In genomic region chr19:12884202-12884601, GRCh38 we compare ENCODE assay signal across 22 cellular contexts. TPM values are rescaled to one million over a fixed set of nuclear protein-coding genes. Genes with fewer than 3 reads are reported as not detected.
DNase-seq lines count a peak whose midpoint lies in the region; ATAC-seq and TF ChIP-seq lines count a peak whose summit lies in the region.
"Had no signal": no experiment of that assay in that cellular context is flagged by ENCODE, and none has a peak within 500 bp of the region (broad histone marks: within the 10 kb centered on the region; RNA-seq: fewer than 3 reads in every experiment).

No MANE protein-coding gene starts in this region.

- H4K20me1 ChIP-seq in OCI-LY7 (ENCODE audit: insufficient read depth, low read length), result no peaks in the 10 kb centered on the region

- no peak for TF ChIP-seq CTCF in OCI-LY7 (conservative IDR thresholded peaks at IDR 0.05; ENCODE audit: low read length)
- TF ChIP-seq CTCF in endodermal cell (conservative IDR thresholded peaks at IDR 0.05), result no peak

- no peak for DNase-seq in activated T-cell treated with anti-CD3 and anti-CD28 coated beads, Interleukin-2, amount 50 U/mL, for 72 hours
- no peak for DNase-seq in activated T-cell treated with anti-CD3 and anti-CD28 coated beads, Interleukin-2, amount 50 U/mL, for 4 hours
- no peak for DNase-seq in OCI-LY7 (ENCODE audit: low spot score)
- no peak for DNase-seq in endodermal cell
- DNase-seq in stimulated activated CD8-positive, alpha-beta memory T cell treated with anti-CD3 and anti-CD28 coated beads, Interleukin-4, amount 100 ng/mL, for 48 hours, result peak; percentile 26
- no peak for DNase-seq in iPS-NIHi7 (ENCODE audit: extremely low spot score)
- DNase-seq: activated naive CD4-positive, alpha-beta T cell treated with anti-CD3 and anti-CD28 coated beads, Interleukin-2, amount 50 U/mL, for 16 hours; foreskin keratinocyte; left colon; midbrain; NCI-H1092; NCI-H2081; NCI-H446 treated with DMSO at 0.1 percent for 48 hours; Right ventricle myocardium superior; stimulated activated CD4-positive, alpha-beta T cell treated with anti-CD3 and anti-CD28 coated beads, Interleukin-1b, Interleukin-23, amount 100 ng/mL, for 48 hours had no signal

- no peak overlapping the region for H3K4me3 ChIP-seq in OCI-LY7 (ENCODE audit: low read depth, low read length, poor library complexity, severe bottlenecking)
- H3K4me3 ChIP-seq in endodermal cell (ENCODE audit: low read length), result peak overlapping the region; percentile 77

- no peaks in the 10 kb centered on the region for H3K9me2 ChIP-seq in OCI-LY7 (ENCODE audit: insufficient read depth, low read length)

- CTCF ChIA-PET in OCI-LY7 (lab: Charles Lee; ENCODE audit: unreplicated experiment), result no interaction called here

- no peak overlapping the region for H3K27ac Mint-ChIP-seq in activated T-cell treated with anti-CD3 and anti-CD28 coated beads, Interleukin-2, amount 50 U/mL, for 72 hours
- H3K27ac Mint-ChIP-seq in endodermal cell, result no peak overlapping the region

- H3K27ac ChIP-seq in OCI-LY7 (ENCODE audit: low read depth, low read length, poor library complexity, severe bottlenecking) (no peak overlapping the region), endodermal cell (ENCODE audit: low read depth, low read length) (no peak overlapping the region)
- H3K27ac ChIP-seq: epithelial cell of prostate, foreskin keratinocyte had no signal

- peaks cover 46% of the 10 kb centered on the region for H3K4me1 Mint-ChIP-seq in activated T-cell treated with anti-CD3 and anti-CD28 coated beads, Interleukin-2, amount 50 U/mL, for 72 hours (ENCODE audit: low read depth)
- H3K4me1 Mint-ChIP-seq in activated T-cell treated with anti-CD3 and anti-CD28 coated beads, Interleukin-2, amount 50 U/mL, for 4 hours (ENCODE audit: low read depth), result peaks cover 25% of the 10 kb centered on the region
- H3K4me1 Mint-ChIP-seq in endodermal cell, result peaks cover 10% of the 10 kb centered on the region

- no peaks in the 10 kb centered on the region for H3K79me2 ChIP-seq in OCI-LY7 (ENCODE audit: insufficient read depth, low read depth, low read length)

- no peak for ATAC-seq in activated T-cell treated with anti-CD3 and anti-CD28 coated beads, Interleukin-2, amount 50 U/mL, for 72 hours (replicated peaks in 1 of 2)
- no peak for ATAC-seq in activated T-cell treated with anti-CD3 and anti-CD28 coated beads, Interleukin-2, amount 50 U/mL, for 4 hours
- ATAC-seq in HG03159 (IDR thresholded peaks at IDR 0.05; ENCODE audit: unreplicated experiment) (no peak), GM21390 (IDR thresholded peaks at IDR 0.05; ENCODE audit: unreplicated experiment) (no peak)
- ATAC-seq: HCT116, sciatic nerve had no signal

- peak overlapping the region; percentile 93 to 97 for H3K4me3 Mint-ChIP-seq in activated T-cell treated with anti-CD3 and anti-CD28 coated beads, Interleukin-2, amount 50 U/mL, for 72 hours
- no peak overlapping the region for H3K4me3 Mint-ChIP-seq in activated T-cell treated with anti-CD3 and anti-CD28 coated beads, Interleukin-2, amount 50 U/mL, for 4 hours
- no peak overlapping the region for H3K4me3 Mint-ChIP-seq in endodermal cell

- intact Hi-C loops in OCI-LY7 (cut with micrococcal nuclease; ENCODE audit: unreplicated experiment), result no loop called here

- H3K9ac ChIP-seq in endodermal cell (ENCODE audit: extremely low read depth, low read length, poor library complexity, severe bottlenecking), result no peak overlapping the region

- H3K27me3 Mint-ChIP-seq in activated T-cell treated with anti-CD3 and anti-CD28 coated beads, Interleukin-2, amount 50 U/mL, for 72 hours (ENCODE audit: low read depth), result no peaks in the 10 kb centered on the region
- H3K27me3 Mint-ChIP-seq in activated T-cell treated with anti-CD3 and anti-CD28 coated beads, Interleukin-2, amount 50 U/mL, for 4 hours (ENCODE audit: low read depth), result no peaks in the 10 kb centered on the region
- peaks cover 40% of the 10 kb centered on the region for H3K27me3 Mint-ChIP-seq in endodermal cell (ENCODE audit: insufficient read depth)

- H3K9me3 Mint-ChIP-seq in activated T-cell treated with anti-CD3 and anti-CD28 coated beads, Interleukin-2, amount 50 U/mL, for 72 hours, result peaks cover 0 to 2% of the 10 kb centered on the region in 2 donors
- H3K9me3 Mint-ChIP-seq in activated T-cell treated with anti-CD3 and anti-CD28 coated beads, Interleukin-2, amount 50 U/mL, for 4 hours, result no peaks in the 10 kb centered on the region
- H3K9me3 Mint-ChIP-seq in endodermal cell, result peaks cover 26% of the 10 kb centered on the region

- peaks cover 11% of the 10 kb centered on the region for H3K9me3 ChIP-seq in OCI-LY7 (ENCODE audit: low read length)
- H3K9me3 ChIP-seq in endodermal cell (ENCODE audit: control insufficient read depth, low read length), result peaks cover 18% of the 10 kb centered on the region

- H3K27me3 ChIP-seq in endodermal cell (ENCODE audit: control insufficient read depth, insufficient read depth, low read length, poor library complexity, severe bottlenecking), result peaks cover 37% of the 10 kb centered on the region
- H3K27me3 ChIP-seq: foreskin keratinocyte had no signal

- 0 out of 2 replicates have a peak overlapping the region, but pooled peaks have one; percentile 67 for H3K4me2 ChIP-seq in OCI-LY7 (ENCODE audit: low read length)

- POLR2A ChIA-PET in OCI-LY7 (lab: Charles Lee), result no interaction called here

- WGBS in endodermal cell (ENCODE audit: insufficient coverage in 1 of 2, insufficient read length in 1 of 2), 2 experiments, result 91 to 96% methylated on average over 2 to 3 of the region's 3 CpGs

- H3K36me3 ChIP-seq in OCI-LY7 (ENCODE audit: insufficient read depth, low read length) (no peaks in the 10 kb centered on the region), endodermal cell (ENCODE audit: control insufficient read depth, insufficient read depth, low read length) (no peaks in the 10 kb centered on the region)

- H3K4me1 ChIP-seq in OCI-LY7 (ENCODE audit: insufficient read depth, low read length, poor library complexity, severe bottlenecking) (peaks cover 26% of the 10 kb centered on the region), endodermal cell (ENCODE audit: control insufficient read depth, insufficient read depth, low read length) (no peaks in the 10 kb centered on the region)
- H3K4me1 ChIP-seq: foreskin keratinocyte had no signal

- no TSS peak for BruUV-seq in OCI-LY7 (replicated peaks; lab: Mats Ljungman, UMichigan)

- H2AFZ ChIP-seq in OCI-LY7 (ENCODE audit: low read length), result no peak overlapping the region

- peaks cover 1 to 5% of the 10 kb centered on the region in 2 donors for H3K36me3 Mint-ChIP-seq in activated T-cell treated with anti-CD3 and anti-CD28 coated beads, Interleukin-2, amount 50 U/mL, for 72 hours (ENCODE audit: insufficient read depth in 2 of 2)
- H3K36me3 Mint-ChIP-seq in activated T-cell treated with anti-CD3 and anti-CD28 coated beads, Interleukin-2, amount 50 U/mL, for 4 hours (ENCODE audit: insufficient read depth), result no peaks in the 10 kb centered on the region
- H3K36me3 Mint-ChIP-seq in endodermal cell (ENCODE audit: low read depth), result no peaks in the 10 kb centered on the region

RNA-seq across cellular contexts. Expression of gene KLF1, which starts 2.8 kb away (rescaled TPM):
- total RNA-seq in activated T-cell treated with anti-CD3 and anti-CD28 coated beads, Interleukin-2, amount 50 U/mL, for 72 hours, result under 1 TPM; 0.19 to 0.58 TPM
- total RNA-seq in activated T-cell treated with anti-CD3 and anti-CD28 coated beads, Interleukin-2, amount 50 U/mL, for 4 hours, result under 1 TPM; 0.55 to 0.92 (median 0.68) TPM
- 0.16 and 0.28 TPM in 2 replicates for total RNA-seq in OCI-LY7 (2014; rRNA removed; shearing (Covaris generic))
- total RNA-seq in OCI-LY7 (2022) (not detected in 2 replicates), endodermal cell (1 to 10 TPM in 1 of 2 donors, under 1 TPM in 1; 0.91 to 1.0 TPM)
- 0.14 TPM for polyA plus RNA-seq in endodermal cell (2013, experiment 1 of 2)
- not detected for polyA plus RNA-seq in endodermal cell (2013, experiment 2 of 2)
- total RNA-seq: Daoy, left colon, Right ventricle myocardium superior had no signal

RNA-seq across cellular contexts. Expression of gene DNASE2, which starts 3.0 kb away (rescaled TPM):
- 10 to 100 TPM; 34.5 to 39.1 TPM for total RNA-seq in activated T-cell treated with anti-CD3 and anti-CD28 coated beads, Interleukin-2, amount 50 U/mL, for 72 hours
- 10 to 100 TPM; 14.3 to 19.5 (median 15.9) TPM for total RNA-seq in activated T-cell treated with anti-CD3 and anti-CD28 coated beads, Interleukin-2, amount 50 U/mL, for 4 hours
- 28.3 and 32.4 TPM in 2 replicates for total RNA-seq in OCI-LY7 (2014; rRNA removed; shearing (Covaris generic))
- total RNA-seq in OCI-LY7 (2022) (32.8 and 33.7 TPM in 2 replicates), endodermal cell (10 to 100 TPM; 20.8 to 32.3 TPM)
- 20.7 TPM for polyA plus RNA-seq in endodermal cell (2013, experiment 1 of 2)
- polyA plus RNA-seq in endodermal cell (2013, experiment 2 of 2), result 17.0 TPM

RNA-seq across cellular contexts. Expression of gene GCDH, which starts 6.8 kb away (rescaled TPM):
- total RNA-seq in activated T-cell treated with anti-CD3 and anti-CD28 coated beads, Interleukin-2, amount 50 U/mL, for 72 hours, result 10 to 100 TPM; 23.2 to 25.1 TPM
- 10 to 100 TPM; 60.1 to 85.8 (median 72.8) TPM for total RNA-seq in activated T-cell treated with anti-CD3 and anti-CD28 coated beads, Interleukin-2, amount 50 U/mL, for 4 hours
- total RNA-seq in OCI-LY7 (2014; rRNA removed; shearing (Covaris generic)), result 31.5 and 40.7 TPM in 2 replicates
- total RNA-seq in OCI-LY7 (2022), result 43.8 and 48.7 TPM in 2 replicates
- 10 to 100 TPM; 58.1 to 62.9 TPM for total RNA-seq in endodermal cell
- 30.6 TPM for polyA plus RNA-seq in endodermal cell (2013, experiment 1 of 2)
- 25.9 TPM for polyA plus RNA-seq in endodermal cell (2013, experiment 2 of 2)

RNA-seq across cellular contexts. Expression of gene SYCE2, which starts 34.9 kb away (rescaled TPM):
- 1 to 10 TPM; 3.1 to 4.5 TPM for total RNA-seq in activated T-cell treated with anti-CD3 and anti-CD28 coated beads, Interleukin-2, amount 50 U/mL, for 72 hours
- total RNA-seq in activated T-cell treated with anti-CD3 and anti-CD28 coated beads, Interleukin-2, amount 50 U/mL, for 4 hours, result under 1 TPM; 0.53 to 0.91 (median 0.87) TPM
- total RNA-seq in OCI-LY7 (2014; rRNA removed; shearing (Covaris generic)), result 6.8 and 8.7 TPM in 2 replicates
- total RNA-seq in OCI-LY7 (2022) (13.8 and 14.5 TPM in 2 replicates), endodermal cell (1 to 10 TPM; 2.4 to 3.9 TPM)
- 3.6 TPM for polyA plus RNA-seq in endodermal cell (2013, experiment 1 of 2)
- polyA plus RNA-seq in endodermal cell (2013, experiment 2 of 2), result 4.3 TPM
- total RNA-seq: left colon, omental fat pad, Right ventricle myocardium superior, sciatic nerve had no signal

RNA-seq across cellular contexts. Expression of gene MAST1, which starts 45.9 kb away (rescaled TPM):
- total RNA-seq in activated T-cell treated with anti-CD3 and anti-CD28 coated beads, Interleukin-2, amount 50 U/mL, for 72 hours, result 1 to 10 TPM; 5.8 to 6.0 TPM
- 1 to 10 TPM in 1 of 3 donors, under 1 TPM in 2; 0.37 to 1.0 (median 0.38) TPM for total RNA-seq in activated T-cell treated with anti-CD3 and anti-CD28 coated beads, Interleukin-2, amount 50 U/mL, for 4 hours
- 5.5 and 9.1 TPM in 2 replicates for total RNA-seq in OCI-LY7 (2014; rRNA removed; shearing (Covaris generic))
- total RNA-seq in OCI-LY7 (2022) (21.1 and 23.4 TPM in 2 replicates), endodermal cell (10 to 100 TPM in 1 of 2 donors, 1 to 10 TPM in 1; 6.9 to 18.5 TPM)
- 19.9 TPM for polyA plus RNA-seq in endodermal cell (2013, experiment 1 of 2)
- 17.5 TPM for polyA plus RNA-seq in endodermal cell (2013, experiment 2 of 2)
- total RNA-seq: omental fat pad, Right ventricle myocardium superior had no signal

Comparison
In these comparisons a context has a peak if more than half of its experiments do, and no peak if none do; other contexts are left out.
1. H3K4me3 Mint-ChIP-seq: peak in activated T-cell treated with anti-CD3 and anti-CD28 coated beads, Interleukin-2, amount 50 U/mL, for 72 hours (2 of 2); none in activated T-cell treated with anti-CD3 and anti-CD28 coated beads, Interleukin-2, amount 50 U/mL, for 4 hours (single experiment) and endodermal cell (single experiment).